In the genomic region with DNA sequence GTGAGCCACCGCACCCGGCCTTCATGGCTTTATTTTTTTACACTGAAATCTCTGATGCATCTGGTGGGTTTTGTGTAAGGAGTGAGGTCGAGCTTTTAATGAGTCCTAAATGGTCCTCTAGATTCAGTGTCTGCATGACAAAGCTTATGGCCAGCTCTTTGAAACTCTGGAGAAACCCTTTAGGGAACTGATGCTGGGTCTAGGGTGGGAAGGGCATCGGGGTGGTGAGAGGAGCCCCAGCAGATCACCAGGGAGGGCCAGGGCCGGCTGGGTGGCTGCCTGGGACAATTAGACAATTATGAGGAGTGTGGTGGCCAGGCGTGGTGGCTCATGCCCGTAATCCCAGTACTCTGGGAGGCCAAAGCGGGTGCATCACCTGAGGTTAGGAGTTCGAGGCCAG, we compare ENCODE assay signal across 10 cellular contexts.
DNase-seq lines count a peak whose midpoint lies in the region; ATAC-seq and TF ChIP-seq lines count a peak whose summit lies in the region.
"Had no signal": no experiment of that assay in that cellular context is flagged by ENCODE, and none has a peak within 500 bp of the region (broad histone marks: within the 10 kb centered on the region; RNA-seq: fewer than 3 reads in every experiment).

No MANE protein-coding gene starts in this region.

- no peak for ATAC-seq in GM18907 (IDR thresholded peaks at IDR 0.05; ENCODE audit: unreplicated experiment)

- H3K4me3 Mint-ChIP-seq in activated T-helper 1 cell treated with anti-CD3 and anti-CD28 coated beads, Interleukin-12 subunit alpha, Interleukin-12 subunit beta, Interleukin-2, Interleukin-4 antibody, amounts not matched to agents 30 ng/mL and 10 ng/mL and 1 ng/mL, durations not matched to agents 14 hours and 24 hours and 36 hours = peak overlapping the region; percentile 71

- H3K9me3 Mint-ChIP-seq in activated T-helper 1 cell treated with anti-CD3 and anti-CD28 coated beads, Interleukin-12 subunit alpha, Interleukin-12 subunit beta, Interleukin-2, Interleukin-4 antibody, amounts not matched to agents 30 ng/mL and 10 ng/mL and 1 ng/mL, durations not matched to agents 14 hours and 24 hours and 36 hours = no peaks in the 10 kb centered on the region

- peaks cover 11% of the 10 kb centered on the region for H3K4me1 Mint-ChIP-seq in activated T-helper 1 cell treated with anti-CD3 and anti-CD28 coated beads, Interleukin-12 subunit alpha, Interleukin-12 subunit beta, Interleukin-2, Interleukin-4 antibody, amounts not matched to agents 30 ng/mL and 10 ng/mL and 1 ng/mL, durations not matched to agents 14 hours and 24 hours and 36 hours (ENCODE audit: low read depth)

- DNase-seq in HFF-Myc (ENCODE audit: extremely low read depth, low read depth) (no peak), right atrium auricular region (ENCODE audit: low spot score) (no peak), stomach (no peak), HUDEP-2 (lab: John Stamatoyannopoulos, UW; ENCODE audit: unreplicated experiment in 76 of 76) (no peak), RKO (ENCODE audit: low spot score) (no peak), NCI-H2081 treated with DMSO at 0.1 percent for 48 hours (lab: John Stamatoyannopoulos, UW) (no peak)
- DNase-seq in activated T-helper 1 cell treated with anti-CD3 and anti-CD28 coated beads, Interleukin-12 subunit alpha, Interleukin-12 subunit beta, Interleukin-2, Interleukin-4 antibody, amounts not matched to agents 30 ng/mL and 10 ng/mL and 1 ng/mL, durations not matched to agents 14 hours and 24 hours and 36 hours (ENCODE audit: low spot score) = no peak
- DNase-seq: effector memory CD4-positive, alpha-beta T cell had no signal

- WGBS in stomach, 5 donors = 82 to 89% (median 89%) methylated on average over 9 of the region's 9 CpGs

- no peaks in the 10 kb centered on the region for H3K27me3 Mint-ChIP-seq in activated T-helper 1 cell treated with anti-CD3 and anti-CD28 coated beads, Interleukin-12 subunit alpha, Interleukin-12 subunit beta, Interleukin-2, Interleukin-4 antibody, amounts not matched to agents 30 ng/mL and 10 ng/mL and 1 ng/mL, durations not matched to agents 14 hours and 24 hours and 36 hours (ENCODE audit: insufficient read depth)

- no peaks in the 10 kb centered on the region for H3K36me3 Mint-ChIP-seq in activated T-helper 1 cell treated with anti-CD3 and anti-CD28 coated beads, Interleukin-12 subunit alpha, Interleukin-12 subunit beta, Interleukin-2, Interleukin-4 antibody, amounts not matched to agents 30 ng/mL and 10 ng/mL and 1 ng/mL, durations not matched to agents 14 hours and 24 hours and 36 hours (ENCODE audit: low read depth)

- intact Hi-C loops in activated T-helper 1 cell treated with anti-CD3 and anti-CD28 coated beads, Interleukin-12 subunit alpha, Interleukin-12 subunit beta, Interleukin-2, Interleukin-4 antibody, amounts not matched to agents 30 ng/mL and 10 ng/mL and 1 ng/mL, durations not matched to agents 14 hours and 24 hours and 36 hours (cut with micrococcal nuclease) = no loop called here
- intact Hi-C loops in stomach (cut with DNase I; ENCODE audit: low total_unique reads) = no loop called here

- TF ChIP-seq CTCF in HFF-Myc (IDR thresholded peaks at IDR 0.05; ENCODE audit: low read depth, low read length, missing control alignments) (no peak), right atrium auricular region (IDR thresholded peaks at IDR 0.05) (no peak), stomach (IDR thresholded peaks at IDR 0.05) (no peak)

- H3K27ac Mint-ChIP-seq in activated T-helper 1 cell treated with anti-CD3 and anti-CD28 coated beads, Interleukin-12 subunit alpha, Interleukin-12 subunit beta, Interleukin-2, Interleukin-4 antibody, amounts not matched to agents 30 ng/mL and 10 ng/mL and 1 ng/mL, durations not matched to agents 14 hours and 24 hours and 36 hours = peak overlapping the region; percentile 74

- H3K27me3 ChIP-seq in right atrium auricular region = no peaks in the 10 kb centered on the region
- no peaks in the 10 kb centered on the region for H3K27me3 ChIP-seq in stomach

- H3K4me3 ChIP-seq in HFF-Myc (replicated peaks; ENCODE audit: low read depth, low read length) (peak overlapping the region; percentile 23; the same call in 1 of the 2 replicates), right atrium auricular region (no peak overlapping the region), stomach (no peak overlapping the region)

- H3K36me3 ChIP-seq in right atrium auricular region (no peaks in the 10 kb centered on the region), stomach (no peaks in the 10 kb centered on the region)
- H3K36me3 ChIP-seq: neutrophil had no signal

- H3K4me1 ChIP-seq in right atrium auricular region (peaks cover 0 to 14% of the 10 kb centered on the region in 2 donors), stomach (peaks cover 0 to 19% (median 9%) of the 10 kb centered on the region in 4 donors)

- H3K27ac ChIP-seq in right atrium auricular region (peak overlapping the region; percentile 55 to 59), stomach (peak overlapping the region in 4 of 5 donors; percentile 70 to 78 (median 76))
- H3K27ac ChIP-seq: neutrophil had no signal

- TF ChIP-seq EP300 in stomach (IDR thresholded peaks at IDR 0.05) = no peak

- H3K9me3 ChIP-seq in right atrium auricular region (no peaks in the 10 kb centered on the region), stomach (peaks cover 0 to 4% (median 0%) of the 10 kb centered on the region in 4 donors)
- H3K9me3 ChIP-seq: neutrophil had no signal

- TF ChIP-seq POLR2A in stomach (IDR thresholded peaks at IDR 0.05) = no peak
